In the genomic region with DNA sequence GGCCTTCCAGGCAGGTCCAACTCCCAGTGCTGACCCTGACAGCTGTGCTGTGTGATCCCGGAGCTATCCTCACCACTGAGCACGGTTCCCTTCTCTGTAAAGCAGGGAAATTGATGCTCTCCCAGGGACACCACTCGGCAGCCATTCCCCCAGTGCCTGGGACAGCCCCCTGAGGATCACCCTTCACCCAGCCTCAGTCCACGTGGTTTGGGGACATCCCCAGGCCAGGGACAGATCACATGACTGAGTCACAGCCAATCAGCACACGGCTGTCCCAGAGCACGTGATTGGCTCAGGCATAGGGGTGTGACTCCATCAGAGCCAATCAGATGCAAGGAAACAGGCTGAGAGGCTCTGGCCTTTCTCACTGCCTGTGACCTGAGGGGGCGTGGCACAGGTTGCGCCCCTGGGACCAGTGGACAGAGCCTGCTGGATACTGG, we compare ENCODE assay signal across 14 cellular contexts.
DNase-seq lines count a peak whose midpoint lies in the region; ATAC-seq and TF ChIP-seq lines count a peak whose summit lies in the region.
"Had no signal": no experiment of that assay in that cellular context is flagged by ENCODE, and none has a peak within 500 bp of the region (broad histone marks: within the 10 kb centered on the region; RNA-seq: fewer than 3 reads in every experiment).

No MANE protein-coding gene starts in this region.

- H3K4ac ChIP-seq in neuronal stem cell (ENCODE audit: low read length) = no peak overlapping the region

- H3K23ac ChIP-seq in neuronal stem cell (ENCODE audit: low read depth, low read length, poor library complexity) = no peak overlapping the region

- H3K4me3 Mint-ChIP-seq in activated CD4-positive, alpha-beta memory T cell treated with anti-CD3 and anti-CD28 coated beads for 36 hours = no peak overlapping the region
- H3K4me3 Mint-ChIP-seq in activated CD4-positive, alpha-beta memory T cell treated with anti-CD3 and anti-CD28 coated beads, Interleukin-2, amount 10 ng/mL, durations not matched to agents 7 days and 5 days = no peak overlapping the region
- H3K4me3 Mint-ChIP-seq: brain had no signal

- H3K27me3 ChIP-seq in H7 (ENCODE audit: control insufficient read depth, insufficient read depth, low read length) (0 out of 2 replicates have a peak, but pooled peaks cover 2% of the 10 kb centered on the region), neuronal stem cell (ENCODE audit: control insufficient read depth in 3 of 3, insufficient read depth in 3 of 3, low read depth in 1 of 3, low read length in 3 of 3) (peaks cover 0 to 14% (median 0%) of the 10 kb centered on the region in 3 experiments)
- H3K27me3 ChIP-seq: upper lobe of right lung had no signal

- H2BK5ac ChIP-seq in neuronal stem cell (ENCODE audit: low read length) = peak overlapping the region; percentile 19

- TF ChIP-seq CTCF in RWPE1 (conservative IDR thresholded peaks at IDR 0.05; ENCODE audit: low read depth) = no peak

- no peak overlapping the region for H4K91ac ChIP-seq in neuronal stem cell (ENCODE audit: low read depth, low read length, poor library complexity)

- H3K4me1 Mint-ChIP-seq in activated CD4-positive, alpha-beta memory T cell treated with anti-CD3 and anti-CD28 coated beads for 36 hours (ENCODE audit: low read depth) = peaks cover 3% of the 10 kb centered on the region
- peaks cover 2% of the 10 kb centered on the region for H3K4me1 Mint-ChIP-seq in activated CD4-positive, alpha-beta memory T cell treated with anti-CD3 and anti-CD28 coated beads, Interleukin-2, amount 10 ng/mL, durations not matched to agents 7 days and 5 days

- WGBS in neuronal stem cell (ENCODE audit: extremely low coverage in 2 of 2, insufficient read length in 2 of 2, insufficient replicate concordance in 1 of 2), 2 donors = no CpG with 5 or more reads among the region's 8 CpGs

- H3K9ac ChIP-seq in neuronal stem cell (ENCODE audit: low read depth, low read length, poor library complexity) = no peak overlapping the region

- no peak overlapping the region for H2AFZ ChIP-seq in neuronal stem cell (ENCODE audit: low read length)

- no peaks in the 10 kb centered on the region for H3K36me3 ChIP-seq in H7 (replicated peaks; ENCODE audit: control insufficient read depth, insufficient read depth, low read length)
- no peaks in the 10 kb centered on the region for H3K36me3 ChIP-seq in neuronal stem cell (replicated peaks in 1 of 2; ENCODE audit: control insufficient read depth in 2 of 2, insufficient read depth in 2 of 2, low read length in 2 of 2)
- H3K36me3 ChIP-seq: upper lobe of right lung had no signal

- ATAC-seq in HG03039 (IDR thresholded peaks at IDR 0.05; ENCODE audit: unreplicated experiment) = no peak
- ATAC-seq: upper lobe of right lung had no signal

- no peaks in the 10 kb centered on the region for H3K36me3 Mint-ChIP-seq in activated CD4-positive, alpha-beta memory T cell treated with anti-CD3 and anti-CD28 coated beads for 36 hours
- no peaks in the 10 kb centered on the region for H3K36me3 Mint-ChIP-seq in activated CD4-positive, alpha-beta memory T cell treated with anti-CD3 and anti-CD28 coated beads, Interleukin-2, amount 10 ng/mL, durations not matched to agents 7 days and 5 days (ENCODE audit: low read depth)
- H3K36me3 Mint-ChIP-seq: brain had no signal

- H3K27ac Mint-ChIP-seq in activated CD4-positive, alpha-beta memory T cell treated with anti-CD3 and anti-CD28 coated beads for 36 hours = no peak overlapping the region
- no peak overlapping the region for H3K27ac Mint-ChIP-seq in activated CD4-positive, alpha-beta memory T cell treated with anti-CD3 and anti-CD28 coated beads, Interleukin-2, amount 10 ng/mL, durations not matched to agents 7 days and 5 days
- H3K27ac Mint-ChIP-seq: activated T-helper 2 cell treated with anti-CD3 and anti-CD28 coated beads, Interferon-gamma antibody, Interleukin-2, Interleukin-4, amounts not matched to agents 10 μg/mL and 5 μg/mL and 100 μg/mL, durations not matched to agents 14 hours and 24 hours and 36 hours had no signal

- CTCF ChIA-PET in activated CD4-positive, alpha-beta memory T cell treated with anti-CD3 and anti-CD28 coated beads for 36 hours (lab: Charles Lee) = no interaction called here
- CTCF ChIA-PET in activated CD4-positive, alpha-beta memory T cell treated with anti-CD3 and anti-CD28 coated beads, Interleukin-2, amount 10 ng/mL, durations not matched to agents 7 days and 5 days (lab: Charles Lee) = no interaction called here
- CTCF ChIA-PET in RWPE1 (lab: Yijun Ruan, JAX) = interaction anchor here (0.7 kb wide), 1 partner anchor 53 kb away, joined by 3 read pairs; no protein-coding TSS in a partner anchor

- no peak overlapping the region for H2BK15ac ChIP-seq in neuronal stem cell (ENCODE audit: low read length)

- peaks cover 9% of the 10 kb centered on the region for H3K27me3 Mint-ChIP-seq in activated CD4-positive, alpha-beta memory T cell treated with anti-CD3 and anti-CD28 coated beads for 36 hours
- H3K27me3 Mint-ChIP-seq in activated CD4-positive, alpha-beta memory T cell treated with anti-CD3 and anti-CD28 coated beads, Interleukin-2, amount 10 ng/mL, durations not matched to agents 7 days and 5 days = peaks cover 3% of the 10 kb centered on the region

- no peak overlapping the region for H3K4me3 ChIP-seq in H7 (ENCODE audit: insufficient read depth, low read depth, low read length)
- no peak overlapping the region for H3K4me3 ChIP-seq in neuronal stem cell (ENCODE audit: low read length in 2 of 2)
- H3K4me3 ChIP-seq: upper lobe of right lung had no signal

- H3K4me1 ChIP-seq in neuronal stem cell (ENCODE audit: control insufficient read depth in 2 of 2, insufficient read depth in 1 of 2, low read depth in 1 of 2, low read length in 2 of 2) = peaks cover 3 to 18% of the 10 kb centered on the region in 2 donors
- H3K4me1 ChIP-seq: upper lobe of right lung had no signal

- POLR2A ChIA-PET in activated CD4-positive, alpha-beta memory T cell treated with anti-CD3 and anti-CD28 coated beads for 36 hours (lab: Charles Lee) = no interaction called here
- POLR2A ChIA-PET in activated CD4-positive, alpha-beta memory T cell treated with anti-CD3 and anti-CD28 coated beads, Interleukin-2, amount 10 ng/mL, durations not matched to agents 7 days and 5 days (lab: Charles Lee) = no interaction called here
- POLR2A ChIA-PET in RWPE1 (lab: Yijun Ruan, JAX; ENCODE audit: low non-redundant PET) = no interaction called here

- no peak overlapping the region for H3K14ac ChIP-seq in neuronal stem cell (ENCODE audit: low read length)

- DNase-seq in activated CD4-positive, alpha-beta memory T cell treated with anti-CD3 and anti-CD28 coated beads for 36 hours = peak; percentile 35
- no peak for DNase-seq in activated CD4-positive, alpha-beta memory T cell treated with anti-CD3 and anti-CD28 coated beads, Interleukin-2, amount 10 ng/mL, durations not matched to agents 7 days and 5 days
- DNase-seq in H7 (peak; percentile 85), RWPE1 (ENCODE audit: low spot score) (peak; percentile 32), neuronal stem cell (ENCODE audit: low spot score) (no peak), NCI-H187 treated with DMSO at 0.1 percent for 48 hours (lab: John Stamatoyannopoulos, UW) (no peak), NCI-H146 treated with DMSO at 0.1 percent for 48 hours (lab: John Stamatoyannopoulos, UW; ENCODE audit: unreplicated experiment) (no peak)
- DNase-seq: midbrain, NCI-H1092, NCI-H526 treated with DMSO at 0.1 percent for 48 hours, upper lobe of right lung had no signal

- H3K9me3 Mint-ChIP-seq in activated CD4-positive, alpha-beta memory T cell treated with anti-CD3 and anti-CD28 coated beads for 36 hours = no peaks in the 10 kb centered on the region
- H3K9me3 Mint-ChIP-seq in activated CD4-positive, alpha-beta memory T cell treated with anti-CD3 and anti-CD28 coated beads, Interleukin-2, amount 10 ng/mL, durations not matched to agents 7 days and 5 days = no peaks in the 10 kb centered on the region
- H3K9me3 Mint-ChIP-seq: activated T-helper 2 cell treated with anti-CD3 and anti-CD28 coated beads, Interferon-gamma antibody, Interleukin-2, Interleukin-4, amounts not matched to agents 10 μg/mL and 5 μg/mL and 100 μg/mL, durations not matched to agents 14 hours and 24 hours and 36 hours had no signal

- no peak overlapping the region for H2BK12ac ChIP-seq in neuronal stem cell (ENCODE audit: low read length)

- intact Hi-C loops in activated CD4-positive, alpha-beta memory T cell treated with anti-CD3 and anti-CD28 coated beads for 36 hours (cut with micrococcal nuclease) = loop anchor here (5.0 kb wide), 1 partner anchor 330 kb away; no protein-coding TSS in a partner anchor

- no peak overlapping the region for H3K18ac ChIP-seq in neuronal stem cell (ENCODE audit: low read length)

- H3K79me1 ChIP-seq in neuronal stem cell (ENCODE audit: low read depth, low read length) = no peaks in the 10 kb centered on the region

- H3K27ac ChIP-seq in RWPE1 (no peak overlapping the region), neuronal stem cell (replicated peaks; ENCODE audit: low read length) (no peak overlapping the region)
- H3K27ac ChIP-seq: upper lobe of right lung had no signal

- H2AK5ac ChIP-seq in neuronal stem cell (ENCODE audit: low read depth, low read length) = no peak overlapping the region

- no peak overlapping the region for H2BK120ac ChIP-seq in neuronal stem cell (ENCODE audit: low read depth, low read length)

- H3K9me3 ChIP-seq in neuronal stem cell (replicated peaks in 1 of 2; ENCODE audit: control insufficient read depth in 2 of 2, insufficient read depth in 1 of 2, low read depth in 1 of 2, low read length in 2 of 2) = no peaks in the 10 kb centered on the region
- H3K9me3 ChIP-seq: upper lobe of right lung had no signal

- no peak overlapping the region for H3K4me2 ChIP-seq in neuronal stem cell (ENCODE audit: insufficient read depth, low read length, poor library complexity, severe bottlenecking)

- no peak overlapping the region for H4K8ac ChIP-seq in neuronal stem cell (ENCODE audit: low read depth, low read length)

Comparison
In these comparisons a context has a peak if more than half of its experiments do, and no peak if none do; other contexts are left out.
1. DNase-seq: peak in activated CD4-positive, alpha-beta memory T cell treated with anti-CD3 and anti-CD28 coated beads for 36 hours (single experiment), H7 (single experiment) and RWPE1 (single experiment); none in activated CD4-positive, alpha-beta memory T cell treated with anti-CD3 and anti-CD28 coated beads, Interleukin-2, amount 10 ng/mL, durations not matched to agents 7 days and 5 days (single experiment), neuronal stem cell (single experiment), NCI-H187 treated with DMSO at 0.1 percent for 48 hours (single experiment) and NCI-H146 treated with DMSO at 0.1 percent for 48 hours (single experiment).